ENCODE assay signal across 9 cellular contexts in genomic region chr9:129894106-129894823, GRCh38. TPM values are rescaled to one million over a fixed set of nuclear protein-coding genes. Genes with fewer than 3 reads are reported as not detected.
DNase-seq lines count a peak whose midpoint lies in the region; ATAC-seq, FAIRE-seq and TF ChIP-seq lines count a peak whose summit lies in the region.
"Had no signal": no experiment of that assay in that cellular context is flagged by ENCODE, and none has a peak within 500 bp of the region (broad histone marks: within the 10 kb centered on the region; RNA-seq: fewer than 3 reads in every experiment).

No MANE protein-coding gene starts in this region.

- peak overlapping the region; percentile 64 for H3K4me2 ChIP-seq in SU-DHL-6 (ENCODE audit: low read depth, low read length, poor library complexity, severe bottlenecking)

- CTCF ChIA-PET in RWPE1 (lab: Yijun Ruan, JAX): no interaction called here

- DNase-seq in GM19239 (ENCODE audit: insufficient read length, low spot score) (no peak), small intestine (no peak), NCI-H1105 treated with DMSO at 0.1 percent for 48 hours (lab: John Stamatoyannopoulos, UW) (no peak), RWPE1 (ENCODE audit: low spot score) (no peak), NCI-H748 treated with DMSO at 0.1 percent for 48 hours (lab: John Stamatoyannopoulos, UW) (no peak)
- no peak for DNase-seq in activated naive CD8-positive, alpha-beta T cell treated with anti-CD3 and anti-CD28 coated beads, Interleukin-2, amount 50 U/mL, for 24 hours
- DNase-seq: NCI-H1105 had no signal

- H3K9me3 Mint-ChIP-seq in activated naive CD8-positive, alpha-beta T cell treated with anti-CD3 and anti-CD28 coated beads, Interleukin-2, amount 50 U/mL, for 24 hours: peaks cover 6% of the 10 kb centered on the region

- H3K79me2 ChIP-seq in SU-DHL-6 (ENCODE audit: insufficient read depth, low read length): no peaks in the 10 kb centered on the region

- H3K9me3 ChIP-seq in SU-DHL-6 (ENCODE audit: insufficient read depth, low read length): no peaks in the 10 kb centered on the region
- H3K9me3 ChIP-seq in small intestine (ENCODE audit: control insufficient read depth, low read depth): no peaks in the 10 kb centered on the region

- peak overlapping the region; percentile 27 for H3K4me3 Mint-ChIP-seq in activated naive CD8-positive, alpha-beta T cell treated with anti-CD3 and anti-CD28 coated beads, Interleukin-2, amount 50 U/mL, for 24 hours

- no peaks in the 10 kb centered on the region for H3K27me3 ChIP-seq in SU-DHL-6 (ENCODE audit: low read length)
- H3K27me3 ChIP-seq in small intestine (ENCODE audit: control insufficient read depth in 2 of 2, insufficient read depth in 2 of 2, low read length in 2 of 2): no peaks in the 10 kb centered on the region

- TF ChIP-seq CTCF in SU-DHL-6 (IDR thresholded peaks at IDR 0.05; ENCODE audit: insufficient read depth, low read length, poor library complexity, severe bottlenecking) (no peak), RWPE1 (conservative IDR thresholded peaks at IDR 0.05; ENCODE audit: low read depth) (no peak)

- H3K27ac Mint-ChIP-seq in activated naive CD8-positive, alpha-beta T cell treated with anti-CD3 and anti-CD28 coated beads, Interleukin-2, amount 50 U/mL, for 24 hours: peak overlapping the region; percentile 100

- H3K36me3 ChIP-seq in SU-DHL-6 (ENCODE audit: low read length): peaks cover 11% of the 10 kb centered on the region; the same call in 1 of the 2 replicates
- peaks cover 0 to 2% of the 10 kb centered on the region in 2 donors for H3K36me3 ChIP-seq in small intestine (ENCODE audit: control insufficient read depth in 2 of 2, insufficient read depth in 2 of 2, low read length in 2 of 2)

- peak; percentile 12 for ATAC-seq in activated naive CD8-positive, alpha-beta T cell treated with anti-CD3 and anti-CD28 coated beads, Interleukin-2, amount 50 U/mL, for 24 hours
- ATAC-seq in HG02970 (IDR thresholded peaks at IDR 0.05; ENCODE audit: low FRiP score, unreplicated experiment): no peak

- H3K4me1 ChIP-seq in small intestine (ENCODE audit: control insufficient read depth in 2 of 2, insufficient read depth in 1 of 2, low read depth in 1 of 2, low read length in 1 of 2): peaks cover 0 to 4% of the 10 kb centered on the region in 2 donors

- no peak overlapping the region for H2AFZ ChIP-seq in SU-DHL-6 (ENCODE audit: low read depth, low read length, severe bottlenecking)

- H3K9ac ChIP-seq in SU-DHL-6 (ENCODE audit: low read length): peak overlapping the region; percentile 41

- POLR2A ChIA-PET in RWPE1 (lab: Yijun Ruan, JAX; ENCODE audit: low non-redundant PET): no interaction called here

- H3K4me3 ChIP-seq in SU-DHL-6 (ENCODE audit: insufficient read depth, low read length, poor library complexity, severe bottlenecking) (no peak overlapping the region), small intestine (ENCODE audit: low read depth in 1 of 2, low read length in 2 of 2) (no peak overlapping the region)

- peaks cover 58% of the 10 kb centered on the region for H3F3A ChIP-seq in SU-DHL-6 (ENCODE audit: insufficient read depth)

- H4K20me1 ChIP-seq in SU-DHL-6 (ENCODE audit: low read depth, low read length): no peaks in the 10 kb centered on the region

- peaks cover 91% of the 10 kb centered on the region for H3K4me1 Mint-ChIP-seq in activated naive CD8-positive, alpha-beta T cell treated with anti-CD3 and anti-CD28 coated beads, Interleukin-2, amount 50 U/mL, for 24 hours

- H3K27me3 Mint-ChIP-seq in activated naive CD8-positive, alpha-beta T cell treated with anti-CD3 and anti-CD28 coated beads, Interleukin-2, amount 50 U/mL, for 24 hours: no peaks in the 10 kb centered on the region

- 69 to 80% (median 73%) methylated on average over 9 of the region's 9 CpGs for WGBS in small intestine, 3 donors

- H3K36me3 Mint-ChIP-seq in activated naive CD8-positive, alpha-beta T cell treated with anti-CD3 and anti-CD28 coated beads, Interleukin-2, amount 50 U/mL, for 24 hours (ENCODE audit: low read depth): peaks cover 70% of the 10 kb centered on the region

- FAIRE-seq in GM19239 (lab: Jason Lieb, UNC) (peak; percentile 23), small intestine (lab: Jason Lieb, UNC) (no peak)

- H3K27ac ChIP-seq in SU-DHL-6 (ENCODE audit: low read depth, low read length): peak overlapping the region; percentile 87
- peak overlapping the region; percentile 28 to 43 for H3K27ac ChIP-seq in small intestine (ENCODE audit: low read depth in 1 of 2, low read length in 1 of 2)
- H3K27ac ChIP-seq in RWPE1: no peak overlapping the region

- H3K9me2 ChIP-seq in SU-DHL-6 (replicated peaks; ENCODE audit: insufficient read depth, low read length): no peaks in the 10 kb centered on the region

RNA-seq across cellular contexts. Expression of gene USP20, which starts 59.0 kb away (rescaled TPM):
- 10 to 100 TPM; 16.9 to 47.0 (median 23.9) TPM for polyA plus RNA-seq in small intestine

RNA-seq across cellular contexts. Expression of gene C9orf78, which starts 59.2 kb away (rescaled TPM):
- 10 to 100 TPM; 58.3 to 62.6 (median 60.5) TPM for polyA plus RNA-seq in small intestine
